Comparison of ENCODE assay signal across 1 cellular context in the genomic region with DNA sequence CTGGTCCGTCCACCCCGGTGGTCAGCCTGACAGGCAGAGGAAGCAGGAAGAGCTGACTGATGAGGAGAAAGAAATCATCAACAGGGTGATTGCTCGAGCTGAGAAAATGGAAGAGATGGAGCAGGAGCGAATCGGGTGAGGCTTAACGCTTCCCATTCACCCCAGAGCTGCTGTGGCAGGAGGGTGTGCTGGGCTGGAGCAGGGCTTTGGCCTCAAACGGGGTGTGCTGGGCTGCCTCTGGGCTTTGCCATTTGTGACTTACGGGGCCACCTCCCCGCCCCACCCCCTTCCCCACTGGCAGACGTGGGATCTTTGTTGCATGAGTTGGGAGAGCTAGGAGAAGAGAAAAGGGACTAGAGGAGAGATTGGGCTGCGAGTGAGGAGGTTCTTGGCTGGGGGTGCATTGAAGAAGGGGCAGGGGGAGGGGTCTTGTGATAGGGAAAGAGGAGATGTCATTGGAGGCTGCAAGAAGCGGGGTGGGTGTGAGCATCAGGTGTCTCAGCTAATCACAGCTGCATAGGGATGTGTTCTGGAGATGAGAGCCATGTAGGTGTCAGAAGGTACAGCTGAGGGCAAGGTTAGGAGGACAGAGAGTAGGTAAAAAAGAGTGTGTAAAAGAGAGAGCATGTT.
TF ChIP-seq lines count a peak whose summit lies in the region.

No MANE protein-coding gene starts in this region.

TF ChIP-seq in WTC11, 78 proteins besides CTCF, POLR2A, EP300 and RAD21 (continued from another document):
- TF ChIP-seq, protein P1, sequence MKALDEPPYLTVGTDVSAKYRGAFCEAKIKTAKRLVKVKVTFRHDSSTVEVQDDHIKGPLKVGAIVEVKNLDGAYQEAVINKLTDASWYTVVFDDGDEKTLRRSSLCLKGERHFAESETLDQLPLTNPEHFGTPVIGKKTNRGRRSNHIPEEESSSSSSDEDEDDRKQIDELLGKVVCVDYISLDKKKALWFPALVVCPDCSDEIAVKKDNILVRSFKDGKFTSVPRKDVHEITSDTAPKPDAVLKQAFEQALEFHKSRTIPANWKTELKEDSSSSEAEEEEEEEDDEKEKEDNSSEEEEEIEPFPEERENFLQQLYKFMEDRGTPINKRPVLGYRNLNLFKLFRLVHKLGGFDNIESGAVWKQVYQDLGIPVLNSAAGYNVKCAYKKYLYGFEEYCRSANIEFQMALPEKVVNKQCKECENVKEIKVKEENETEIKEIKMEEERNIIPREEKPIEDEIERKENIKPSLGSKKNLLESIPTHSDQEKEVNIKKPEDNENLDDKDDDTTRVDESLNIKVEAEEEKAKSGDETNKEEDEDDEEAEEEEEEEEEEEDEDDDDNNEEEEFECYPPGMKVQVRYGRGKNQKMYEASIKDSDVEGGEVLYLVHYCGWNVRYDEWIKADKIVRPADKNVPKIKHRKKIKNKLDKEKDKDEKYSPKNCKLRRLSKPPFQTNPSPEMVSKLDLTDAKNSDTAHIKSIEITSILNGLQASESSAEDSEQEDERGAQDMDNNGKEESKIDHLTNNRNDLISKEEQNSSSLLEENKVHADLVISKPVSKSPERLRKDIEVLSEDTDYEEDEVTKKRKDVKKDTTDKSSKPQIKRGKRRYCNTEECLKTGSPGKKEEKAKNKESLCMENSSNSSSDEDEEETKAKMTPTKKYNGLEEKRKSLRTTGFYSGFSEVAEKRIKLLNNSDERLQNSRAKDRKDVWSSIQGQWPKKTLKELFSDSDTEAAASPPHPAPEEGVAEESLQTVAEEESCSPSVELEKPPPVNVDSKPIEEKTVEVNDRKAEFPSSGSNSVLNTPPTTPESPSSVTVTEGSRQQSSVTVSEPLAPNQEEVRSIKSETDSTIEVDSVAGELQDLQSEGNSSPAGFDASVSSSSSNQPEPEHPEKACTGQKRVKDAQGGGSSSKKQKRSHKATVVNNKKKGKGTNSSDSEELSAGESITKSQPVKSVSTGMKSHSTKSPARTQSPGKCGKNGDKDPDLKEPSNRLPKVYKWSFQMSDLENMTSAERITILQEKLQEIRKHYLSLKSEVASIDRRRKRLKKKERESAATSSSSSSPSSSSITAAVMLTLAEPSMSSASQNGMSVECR (CRISPR knock-in tag; IDR thresholded peaks at IDR 0.05; ENCODE audit: borderline replicate concordance), result no peak
